Comparison of ENCODE assay signal across 8 cellular contexts in genomic region chr1:11802973-11803885, GRCh38. TPM values are rescaled to one million over a fixed set of nuclear protein-coding genes. Genes with fewer than 3 reads are reported as not detected.
DNase-seq lines count a peak whose midpoint lies in the region; ATAC-seq and FAIRE-seq lines count a peak whose summit lies in the region.

No MANE protein-coding gene starts in this region.

- H3K56ac ChIP-seq in mesendoderm (ENCODE audit: low read length) = peak overlapping the region; percentile 91

- H3K4me3 ChIP-seq in mesendoderm (ENCODE audit: low read length) = peak overlapping the region; percentile 48

- H2AK5ac ChIP-seq in mesendoderm (ENCODE audit: low read length) = peak overlapping the region; percentile 69

- H2BK120ac ChIP-seq in mesendoderm (ENCODE audit: low read depth, low read length) = no peak overlapping the region

- no peak overlapping the region for H2BK15ac ChIP-seq in mesendoderm (replicated peaks; ENCODE audit: low read depth)

- no peak overlapping the region for H3K23ac ChIP-seq in mesendoderm (ENCODE audit: low read length)

- H3K9ac ChIP-seq in mesendoderm (ENCODE audit: low read length) = peak overlapping the region; percentile 68

- peak overlapping the region; percentile 99 for H3K4me2 ChIP-seq in mesendoderm (ENCODE audit: low read length)

- H3K4ac ChIP-seq in mesendoderm (ENCODE audit: low read depth, low read length) = no peak overlapping the region

- no peaks in the 10 kb centered on the region for H3K27me3 ChIP-seq in mesendoderm (ENCODE audit: insufficient read depth, low read length, poor library complexity)

- H3K79me1 ChIP-seq in mesendoderm (ENCODE audit: low read length) = peaks cover 12% of the 10 kb centered on the region

- no peak overlapping the region for H4K5ac ChIP-seq in mesendoderm (ENCODE audit: low read length)

- peak; percentile 86 for DNase-seq in Ammon's horn (ENCODE audit: low spot score)
- peak; percentile 60 to 84 for DNase-seq in NCI-H526 (lab: John Stamatoyannopoulos, UW)
- DNase-seq in activated CD8-positive, alpha-beta memory T cell treated with anti-CD3 and anti-CD28 coated beads, Interleukin-2, amount 50 U/mL, for 1 hour (ENCODE audit: extremely low read depth) = peak; percentile 46
- peak; percentile 98 for DNase-seq in mesendoderm
- peak; percentile 55 for DNase-seq in stimulated activated CD8-positive, alpha-beta memory T cell treated with anti-CD3 and anti-CD28 coated beads, Interleukin-12 subunit alpha, Interleukin-12 subunit beta, amount 100 ng/mL, for 1 hour (ENCODE audit: low read depth)

- peak overlapping the region; percentile 84 for H2BK5ac ChIP-seq in mesendoderm (ENCODE audit: low read length)

- peak; percentile 29 for FAIRE-seq in endometrium (lab: Jason Lieb, UNC)

- peaks cover 23% of the 10 kb centered on the region for H3K79me2 ChIP-seq in mesendoderm (ENCODE audit: control insufficient read depth, insufficient read depth, low read length)

- peak; percentile 34 for ATAC-seq in GM21447 (IDR thresholded peaks at IDR 0.05; ENCODE audit: unreplicated experiment)
- ATAC-seq in GM21526 (IDR thresholded peaks at IDR 0.05; ENCODE audit: low FRiP score, unreplicated experiment) = no peak

- H3K27ac ChIP-seq in mesendoderm (ENCODE audit: low read depth, low read length) = no peak overlapping the region

- peaks cover 12% of the 10 kb centered on the region for H3K4me1 ChIP-seq in mesendoderm (ENCODE audit: control insufficient read depth, low read depth, low read length)

- no CpG with 5 or more reads among the region's 28 CpGs for WGBS in mesendoderm (ENCODE audit: extremely low coverage, insufficient coverage, low lambda C conversion rate)

- peaks cover 4% of the 10 kb centered on the region for H3K36me3 ChIP-seq in mesendoderm (ENCODE audit: control insufficient read depth, insufficient read depth, low read length)

- H3K18ac ChIP-seq in mesendoderm (ENCODE audit: low read length) = no peak overlapping the region

- H4K8ac ChIP-seq in mesendoderm (ENCODE audit: low read depth, low read length) = no peak overlapping the region

RNA-seq across cellular contexts. Expression of gene MTHFR, which starts 2.5 kb away (rescaled TPM):
- polyA plus RNA-seq in mesendoderm (2013, experiment 1 of 2) = 6.6 TPM
- polyA plus RNA-seq in mesendoderm (2013, experiment 2 of 2) = 6.2 TPM

RNA-seq across cellular contexts. Expression of gene CLCN6, which starts 2.8 kb away (rescaled TPM):
- polyA plus RNA-seq in mesendoderm (2013, experiment 1 of 2) = 14.3 TPM
- 14.5 TPM for polyA plus RNA-seq in mesendoderm (2013, experiment 2 of 2)

RNA-seq across cellular contexts. Expression of gene C1orf167, which starts 41.2 kb away (rescaled TPM):
- polyA plus RNA-seq in mesendoderm (2013, experiment 1 of 2) = 0.80 TPM
- polyA plus RNA-seq in mesendoderm (2013, experiment 2 of 2) = 0.63 TPM

RNA-seq across cellular contexts. Expression of gene NPPA, which starts 44.4 kb away (rescaled TPM):
- 0.25 TPM for polyA plus RNA-seq in mesendoderm (2013, experiment 1 of 2)
- polyA plus RNA-seq in mesendoderm (2013, experiment 2 of 2) = 0.53 TPM

RNA-seq across cellular contexts. Expression of gene NPPB, which starts 55.5 kb away (rescaled TPM):
- 102 TPM for polyA plus RNA-seq in mesendoderm (2013, experiment 1 of 2)
- 106 TPM for polyA plus RNA-seq in mesendoderm (2013, experiment 2 of 2)

Comparison
In these comparisons a context has a peak if more than half of its experiments do, and no peak if none do; other contexts are left out.
1. DNase-seq: peak in every context shown above with its lines; median percentile 98 in mesendoderm; 86 in Ammon's horn; 72 in NCI-H526; 55 in stimulated activated CD8-positive, alpha-beta memory T cell treated with anti-CD3 and anti-CD28 coated beads, Interleukin-12 subunit alpha, Interleukin-12 subunit beta, amount 100 ng/mL, for 1 hour; 46 in activated CD8-positive, alpha-beta memory T cell treated with anti-CD3 and anti-CD28 coated beads, Interleukin-2, amount 50 U/mL, for 1 hour.